8 cellular contexts compared by ENCODE assay signal in the genomic region with DNA sequence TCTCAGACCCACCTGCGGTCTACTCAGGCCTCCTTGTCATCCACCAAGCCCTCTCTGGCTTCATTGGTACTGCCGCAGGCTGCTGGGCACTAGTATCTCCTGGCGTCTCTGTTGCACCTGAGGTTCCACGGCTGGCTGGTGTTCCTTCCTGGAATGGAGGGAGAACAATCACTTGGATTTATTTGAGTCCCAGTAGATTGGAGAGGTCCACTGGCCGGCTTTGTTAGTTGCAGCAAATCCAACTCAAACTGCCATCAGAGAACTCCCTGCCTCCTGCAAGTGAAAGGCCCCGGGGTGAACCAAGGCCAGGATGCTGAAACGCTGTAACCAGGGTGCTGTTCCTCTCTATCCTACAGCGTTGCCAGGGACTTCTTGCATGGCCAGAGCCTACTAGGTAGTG. TPM values are rescaled to one million over a fixed set of nuclear protein-coding genes. Genes with fewer than 3 reads are reported as not detected.
A peak's percentile ranks its signal among the peaks of the same experiment; 100 is the strongest.
DNase-seq lines count a peak whose midpoint lies in the region; ATAC-seq and TF ChIP-seq lines count a peak whose summit lies in the region.

No MANE protein-coding gene starts in this region.

- peaks cover 7% of the 10 kb centered on the region for H3K4me1 Mint-ChIP-seq in activated CD4-positive, alpha-beta T cell treated with anti-CD3 and anti-CD28 coated beads, Interleukin-2, amount 10 ng/mL, durations not matched to agents 24 days and 14 days
- H3K4me1 Mint-ChIP-seq in WTC11 (peaks cover 10% of the 10 kb centered on the region), glutamatergic neuron (ENCODE audit: low read depth, unreplicated experiment) (peaks cover 6% of the 10 kb centered on the region)

- TF ChIP-seq CTCF in WTC11 (IDR thresholded peaks at IDR 0.05) (no peak), glutamatergic neuron (IDR thresholded peaks at IDR 0.05; ENCODE audit: partially characterized antibody, unreplicated experiment) (no peak)

- CTCF ChIA-PET in WTC11 (lab: Charles Lee): no interaction called here

- intact Hi-C loops in activated CD4-positive, alpha-beta T cell treated with anti-CD3 and anti-CD28 coated beads, Interleukin-2, amount 10 ng/mL, durations not matched to agents 24 days and 14 days (cut with micrococcal nuclease): no loop called here
- intact Hi-C loops in posterior vena cava (cut with DNase I): loop anchor here in 1 of 2 donors (5.0 kb wide), 1 partner anchor 871 kb away; no protein-coding TSS in a partner anchor

- POLR2A ChIA-PET in WTC11 (lab: Charles Lee): interaction anchor here (0.6 kb wide), 1 partner anchor 28 kb away, joined by 3 read pairs; no protein-coding TSS in a partner anchor

- H3K27ac Mint-ChIP-seq in activated CD4-positive, alpha-beta T cell treated with anti-CD3 and anti-CD28 coated beads, Interleukin-2, amount 10 ng/mL, durations not matched to agents 24 days and 14 days: peak overlapping the region; percentile 5
- H3K27ac Mint-ChIP-seq in WTC11 (no peak overlapping the region; the same call in 1 of the 2 replicates), glutamatergic neuron (ENCODE audit: unreplicated experiment) (peak overlapping the region; percentile 69)

- ATAC-seq in WTC11 (no peak), GM19035 (IDR thresholded peaks at IDR 0.05; ENCODE audit: unreplicated experiment) (no peak)

- H3K27me3 Mint-ChIP-seq in activated CD4-positive, alpha-beta T cell treated with anti-CD3 and anti-CD28 coated beads, Interleukin-2, amount 10 ng/mL, durations not matched to agents 24 days and 14 days: no peaks in the 10 kb centered on the region
- H3K27me3 Mint-ChIP-seq in WTC11 (ENCODE audit: low read depth) (peaks cover 60% of the 10 kb centered on the region), glutamatergic neuron (ENCODE audit: unreplicated experiment) (peaks cover 12% of the 10 kb centered on the region)

- no peak for DNase-seq in activated CD4-positive, alpha-beta T cell treated with anti-CD3 and anti-CD28 coated beads, Interleukin-2, amount 10 ng/mL, durations not matched to agents 24 days and 14 days
- no peak for DNase-seq in activated CD4-positive, alpha-beta T cell treated with anti-CD3 and anti-CD28 coated beads for 1 hour
- DNase-seq in WTC11 (ENCODE audit: low spot score) (no peak), glutamatergic neuron (no peak), posterior vena cava (ENCODE audit: low spot score) (peak; percentile 29), DMS 273 (lab: John Stamatoyannopoulos, UW; ENCODE audit: unreplicated experiment) (no peak), AG08396 (ENCODE audit: low spot score) (no peak)

- peaks cover 31% of the 10 kb centered on the region for H3K36me3 Mint-ChIP-seq in activated CD4-positive, alpha-beta T cell treated with anti-CD3 and anti-CD28 coated beads, Interleukin-2, amount 10 ng/mL, durations not matched to agents 24 days and 14 days (ENCODE audit: low read depth)
- H3K36me3 Mint-ChIP-seq in WTC11 (no peaks in the 10 kb centered on the region), glutamatergic neuron (ENCODE audit: unreplicated experiment) (peaks cover 8% of the 10 kb centered on the region)

- H3K4me3 Mint-ChIP-seq in activated CD4-positive, alpha-beta T cell treated with anti-CD3 and anti-CD28 coated beads, Interleukin-2, amount 10 ng/mL, durations not matched to agents 24 days and 14 days: peak overlapping the region; percentile 60
- H3K4me3 Mint-ChIP-seq in WTC11: peak overlapping the region; percentile 96
- peak overlapping the region; percentile 92 for H3K4me3 Mint-ChIP-seq in glutamatergic neuron (ENCODE audit: unreplicated experiment)

- no peaks in the 10 kb centered on the region for H3K9me3 Mint-ChIP-seq in activated CD4-positive, alpha-beta T cell treated with anti-CD3 and anti-CD28 coated beads, Interleukin-2, amount 10 ng/mL, durations not matched to agents 24 days and 14 days
- H3K9me3 Mint-ChIP-seq in WTC11: no peaks in the 10 kb centered on the region
- peaks cover 5% of the 10 kb centered on the region for H3K9me3 Mint-ChIP-seq in glutamatergic neuron (ENCODE audit: unreplicated experiment)

TF ChIP-seq in WTC11, 78 proteins besides CTCF, POLR2A, EP300 and RAD21 (continues in another document):
- TF ChIP-seq, protein P1, sequence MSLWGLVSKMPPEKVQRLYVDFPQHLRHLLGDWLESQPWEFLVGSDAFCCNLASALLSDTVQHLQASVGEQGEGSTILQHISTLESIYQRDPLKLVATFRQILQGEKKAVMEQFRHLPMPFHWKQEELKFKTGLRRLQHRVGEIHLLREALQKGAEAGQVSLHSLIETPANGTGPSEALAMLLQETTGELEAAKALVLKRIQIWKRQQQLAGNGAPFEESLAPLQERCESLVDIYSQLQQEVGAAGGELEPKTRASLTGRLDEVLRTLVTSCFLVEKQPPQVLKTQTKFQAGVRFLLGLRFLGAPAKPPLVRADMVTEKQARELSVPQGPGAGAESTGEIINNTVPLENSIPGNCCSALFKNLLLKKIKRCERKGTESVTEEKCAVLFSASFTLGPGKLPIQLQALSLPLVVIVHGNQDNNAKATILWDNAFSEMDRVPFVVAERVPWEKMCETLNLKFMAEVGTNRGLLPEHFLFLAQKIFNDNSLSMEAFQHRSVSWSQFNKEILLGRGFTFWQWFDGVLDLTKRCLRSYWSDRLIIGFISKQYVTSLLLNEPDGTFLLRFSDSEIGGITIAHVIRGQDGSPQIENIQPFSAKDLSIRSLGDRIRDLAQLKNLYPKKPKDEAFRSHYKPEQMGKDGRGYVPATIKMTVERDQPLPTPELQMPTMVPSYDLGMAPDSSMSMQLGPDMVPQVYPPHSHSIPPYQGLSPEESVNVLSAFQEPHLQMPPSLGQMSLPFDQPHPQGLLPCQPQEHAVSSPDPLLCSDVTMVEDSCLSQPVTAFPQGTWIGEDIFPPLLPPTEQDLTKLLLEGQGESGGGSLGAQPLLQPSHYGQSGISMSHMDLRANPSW (CRISPR knock-in tag; conservative IDR thresholded peaks at IDR 0.05; ENCODE audit: low read depth): no peak
- no peak for TF ChIP-seq EMX1 (CRISPR knock-in tag; IDR thresholded peaks at IDR 0.05)
- TF ChIP-seq, protein P2, sequence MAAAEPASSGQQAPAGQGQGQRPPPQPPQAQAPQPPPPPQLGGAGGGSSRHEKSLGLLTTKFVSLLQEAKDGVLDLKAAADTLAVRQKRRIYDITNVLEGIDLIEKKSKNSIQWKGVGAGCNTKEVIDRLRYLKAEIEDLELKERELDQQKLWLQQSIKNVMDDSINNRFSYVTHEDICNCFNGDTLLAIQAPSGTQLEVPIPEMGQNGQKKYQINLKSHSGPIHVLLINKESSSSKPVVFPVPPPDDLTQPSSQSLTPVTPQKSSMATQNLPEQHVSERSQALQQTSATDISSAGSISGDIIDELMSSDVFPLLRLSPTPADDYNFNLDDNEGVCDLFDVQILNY (CRISPR knock-in tag; IDR thresholded peaks at IDR 0.05): no peak
- TF ChIP-seq, protein P3, sequence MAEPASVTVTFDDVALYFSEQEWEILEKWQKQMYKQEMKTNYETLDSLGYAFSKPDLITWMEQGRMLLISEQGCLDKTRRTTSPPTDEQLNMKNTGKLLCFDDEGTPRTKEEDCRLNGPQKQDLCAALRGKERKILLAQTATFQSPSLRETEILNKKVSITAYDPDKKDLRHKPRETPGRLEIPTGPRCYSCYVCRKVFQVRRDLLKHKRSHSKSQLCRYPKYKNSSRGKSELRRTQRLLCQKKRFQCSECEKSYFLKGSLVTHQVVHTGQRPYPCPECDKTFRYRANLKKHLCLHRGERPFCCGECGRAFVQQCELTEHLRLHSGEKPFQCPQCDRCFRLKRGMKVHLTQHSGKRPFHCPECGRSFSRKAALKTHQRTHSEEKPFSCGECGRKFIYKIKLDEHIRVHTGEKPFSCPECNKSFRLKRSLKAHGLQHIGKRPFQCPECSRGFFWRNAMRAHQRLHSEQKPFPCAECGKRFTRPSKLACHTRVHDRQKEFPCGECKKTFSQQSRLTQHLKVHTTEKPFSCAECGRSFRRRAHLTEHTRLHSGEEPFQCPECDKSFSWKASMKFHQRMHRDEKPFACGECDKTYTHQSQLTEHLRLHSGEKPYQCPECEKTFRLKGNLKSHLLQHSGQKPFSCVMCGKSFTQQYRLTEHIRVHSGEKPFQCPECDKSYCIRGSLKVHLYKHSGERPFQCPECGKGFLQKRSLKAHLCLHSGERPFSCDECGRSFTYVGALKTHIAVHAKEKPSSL (CRISPR knock-in tag; conservative IDR thresholded peaks at IDR 0.05): no peak
- TF ChIP-seq NR3C1 (CRISPR knock-in tag; conservative IDR thresholded peaks at IDR 0.05; ENCODE audit: low read depth): no peak
- TF ChIP-seq, protein P4, sequence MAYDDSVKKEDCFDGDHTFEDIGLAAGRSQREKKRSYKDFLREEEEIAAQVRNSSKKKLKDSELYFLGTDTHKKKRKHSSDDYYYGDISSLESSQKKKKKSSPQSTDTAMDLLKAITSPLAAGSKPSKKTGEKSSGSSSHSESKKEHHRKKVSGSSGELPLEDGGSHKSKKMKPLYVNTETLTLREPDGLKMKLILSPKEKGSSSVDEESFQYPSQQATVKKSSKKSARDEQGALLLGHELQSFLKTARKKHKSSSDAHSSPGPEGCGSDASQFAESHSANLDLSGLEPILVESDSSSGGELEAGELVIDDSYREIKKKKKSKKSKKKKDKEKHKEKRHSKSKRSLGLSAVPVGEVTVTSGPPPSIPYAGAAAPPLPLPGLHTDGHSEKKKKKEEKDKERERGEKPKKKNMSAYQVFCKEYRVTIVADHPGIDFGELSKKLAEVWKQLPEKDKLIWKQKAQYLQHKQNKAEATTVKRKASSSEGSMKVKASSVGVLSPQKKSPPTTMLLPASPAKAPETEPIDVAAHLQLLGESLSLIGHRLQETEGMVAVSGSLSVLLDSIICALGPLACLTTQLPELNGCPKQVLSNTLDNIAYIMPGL (CRISPR knock-in tag; IDR thresholded peaks at IDR 0.05): no peak
- no peak for TF ChIP-seq ESRRA (CRISPR knock-in tag; IDR thresholded peaks at IDR 0.05; ENCODE audit: borderline replicate concordance)

RNA-seq across cellular contexts. Expression of a gene that starts 15.4 kb away (rescaled TPM):
- 37.8 and 39.2 TPM in 2 replicates for total RNA-seq in activated CD4-positive, alpha-beta T cell treated with anti-CD3 and anti-CD28 coated beads, Interleukin-2, amount 10 ng/mL, durations not matched to agents 24 days and 14 days
- 22.6 to 25.5 TPM (median 24.8 TPM) in 3 replicates for total RNA-seq in WTC11 (2021)
- 23.2 TPM for total RNA-seq in glutamatergic neuron (ENCODE audit: unreplicated experiment)
- 10 to 100 TPM; 13.5 to 15.0 TPM for total RNA-seq in posterior vena cava

RNA-seq across cellular contexts. Expression of a gene that starts 15.7 kb away (rescaled TPM):
- 64.3 and 69.8 TPM in 2 replicates for total RNA-seq in activated CD4-positive, alpha-beta T cell treated with anti-CD3 and anti-CD28 coated beads, Interleukin-2, amount 10 ng/mL, durations not matched to agents 24 days and 14 days
- total RNA-seq in WTC11 (2021): 39.1 to 47.1 TPM (median 39.4 TPM) in 3 replicates
- total RNA-seq in glutamatergic neuron (ENCODE audit: unreplicated experiment): 56.1 TPM
- total RNA-seq in posterior vena cava: 10 to 100 TPM; 43.3 to 49.6 TPM

RNA-seq across cellular contexts. Expression of a gene that starts 32.9 kb away (rescaled TPM):
- 41.2 and 41.7 TPM in 2 replicates for total RNA-seq in activated CD4-positive, alpha-beta T cell treated with anti-CD3 and anti-CD28 coated beads, Interleukin-2, amount 10 ng/mL, durations not matched to agents 24 days and 14 days
- total RNA-seq in WTC11 (2021) (46.1 to 56.3 TPM (median 47.9 TPM) in 3 replicates), glutamatergic neuron (ENCODE audit: unreplicated experiment) (23.9 TPM), posterior vena cava (1 to 10 TPM; 7.4 to 9.9 TPM)
